28 cellular contexts compared by ENCODE assay signal in the genomic region with DNA sequence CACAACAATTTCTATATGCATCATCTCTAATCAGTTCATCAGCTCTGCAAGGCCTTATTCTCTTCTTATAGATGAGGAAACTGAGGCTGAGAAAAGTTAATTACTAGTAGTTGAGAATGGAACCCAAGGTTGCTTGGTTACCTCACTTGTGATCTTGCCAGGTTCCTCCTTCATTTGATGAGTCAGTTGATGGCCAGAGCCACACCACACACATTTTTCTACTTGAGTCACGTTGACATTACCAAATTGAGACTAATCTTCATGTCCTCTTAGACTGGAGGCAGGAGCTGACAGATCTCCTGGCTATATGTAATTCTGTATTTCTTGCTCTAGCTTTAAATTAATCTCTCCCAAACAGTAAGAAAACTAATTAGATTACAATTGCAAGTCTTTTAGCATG.
A peak's percentile ranks its signal among the peaks of the same experiment; 100 is the strongest.
DNase-seq lines count a peak whose midpoint lies in the region; TF ChIP-seq lines count a peak whose summit lies in the region.
"Had no signal": no experiment of that assay in that cellular context is flagged by ENCODE, and none has a peak within 500 bp of the region (broad histone marks: within the 10 kb centered on the region; RNA-seq: fewer than 3 reads in every experiment).

No MANE protein-coding gene starts in this region.

- no peaks in the 10 kb centered on the region for H3K36me3 ChIP-seq in breast epithelium
- H3K36me3 ChIP-seq: BE2C, tibial artery had no signal

- TF ChIP-seq CTCF in MCF 10A (IDR thresholded peaks at IDR 0.05; ENCODE audit: unreplicated experiment) (no peak), breast epithelium (IDR thresholded peaks at IDR 0.05) (no peak), fibroblast of pulmonary artery (IDR thresholded peaks at IDR 0.05; ENCODE audit: low read length, missing control alignments) (no peak), GM20000 (IDR thresholded peaks at IDR 0.05; ENCODE audit: extremely low read depth, missing control alignments) (no peak)

- H3K9me3 ChIP-seq in breast epithelium, result no peaks in the 10 kb centered on the region
- H3K9me3 ChIP-seq: BE2C, tibial artery had no signal

- no TSS peak for BruUV-seq in MCF 10A (replicated peaks; lab: Mats Ljungman, UMichigan)

- H3K27me3 Mint-ChIP-seq in MCF 10A (ENCODE audit: insufficient read depth, unreplicated experiment), result no peaks in the 10 kb centered on the region
- H3K27me3 Mint-ChIP-seq: activated CD4-positive, alpha-beta memory T cell treated with anti-CD3 and anti-CD28 coated beads, Interleukin-2, amount 10 ng/mL, durations not matched to agents 7 days and 5 days; naive B cell had no signal

- TF ChIP-seq POLR2A in breast epithelium (IDR thresholded peaks at IDR 0.05), result no peak

- H3K4me3 ChIP-seq in breast epithelium (no peak overlapping the region), fibroblast of pulmonary artery (replicated peaks; ENCODE audit: low read depth, low read length) (no peak overlapping the region)
- H3K4me3 ChIP-seq: tibial artery had no signal

- intact Hi-C loops in MCF 10A (cut with micrococcal nuclease), result no loop called here
- intact Hi-C loops in breast epithelium (cut with DNase I; ENCODE audit: low total_unique reads), result no loop called here

- CTCF ChIA-PET in MCF 10A (lab: Yijun Ruan, JAX), result interaction anchor here (1.3 kb wide), 1 partner anchor 542 kb away, joined by 4 read pairs; no protein-coding TSS in a partner anchor

- H3K27ac ChIP-seq in breast epithelium, result no peak overlapping the region
- H3K27ac ChIP-seq: 22Rv1, tibial artery had no signal

- DNase-seq in MCF 10A (ENCODE audit: unreplicated experiment) (peak; percentile 65), breast epithelium (ENCODE audit: low spot score in 2 of 2) (no peak), amniotic epithelial cell (ENCODE audit: low read depth) (peak; percentile 49), fibroblast of pulmonary artery (ENCODE audit: low read depth) (peak; percentile 33), GM20000 (ENCODE audit: low spot score) (no peak), SHP77 (lab: John Stamatoyannopoulos, UW) (no peak)
- DNase-seq in central memory CD4-positive, alpha-beta T cell, result no peak
- DNase-seq in stimulated activated CD4-positive, alpha-beta T cell treated with anti-CD3 and anti-CD28 coated beads, Interleukin-2, amount 100 ng/mL, for 48 hours, result no peak
- DNase-seq: activated CD4-positive, alpha-beta memory T cell treated with anti-CD3 and anti-CD28 coated beads, Interleukin-2, amount 10 ng/mL, durations not matched to agents 7 days and 5 days; activated CD4-positive, CD25-positive, alpha-beta regulatory T cell; activated naive CD4-positive, alpha-beta T cell treated with Interleukin-2 at 50 U/mL for 16 hours; amygdala; BE2C; cerebellar nuclear complex; COR-L47; glutamatergic neuron; left colon; mesendoderm; naive B cell; NCI-H1417; NCI-H526 treated with DMSO at 0.1 percent for 48 hours; nucleus accumbens; small intestine; stimulated activated CD4-positive, alpha-beta T cell treated with anti-CD3 and anti-CD28 coated beads, Interleukin-4, amount 100 ng/mL, for 24 hours; stimulated activated naive CD8-positive, alpha-beta T cell treated with anti-CD3 and anti-CD28 coated beads, Interleukin-15, Interleukin-2, amounts not matched to agents 100 U/mL and 50 U/mL, for 24 hours; T-helper 9 cell; tibial artery had no signal

- peaks cover 14% of the 10 kb centered on the region for H3K4me1 Mint-ChIP-seq in MCF 10A (ENCODE audit: insufficient read depth, unreplicated experiment)
- H3K4me1 Mint-ChIP-seq: activated CD4-positive, alpha-beta memory T cell treated with anti-CD3 and anti-CD28 coated beads, Interleukin-2, amount 10 ng/mL, durations not matched to agents 7 days and 5 days; naive B cell had no signal

- peaks cover 6% of the 10 kb centered on the region for H3K36me3 Mint-ChIP-seq in MCF 10A (ENCODE audit: insufficient read depth, unreplicated experiment)
- H3K36me3 Mint-ChIP-seq: naive B cell had no signal

- H3K27ac Mint-ChIP-seq in MCF 10A (ENCODE audit: low read depth, unreplicated experiment), result no peak overlapping the region
- H3K27ac Mint-ChIP-seq: activated CD4-positive, alpha-beta memory T cell treated with anti-CD3 and anti-CD28 coated beads, Interleukin-2, amount 10 ng/mL, durations not matched to agents 7 days and 5 days; naive B cell had no signal

- no peak overlapping the region for H3K4me3 Mint-ChIP-seq in MCF 10A (ENCODE audit: unreplicated experiment)
- H3K4me3 Mint-ChIP-seq: activated CD4-positive, alpha-beta memory T cell treated with anti-CD3 and anti-CD28 coated beads, Interleukin-2, amount 10 ng/mL, durations not matched to agents 7 days and 5 days; naive B cell had no signal

- POLR2A ChIA-PET in MCF 10A (lab: Yijun Ruan, JAX), result interaction anchor here (0.9 to 1.3 kb wide), 2 partner anchors 19 to 328 kb away, joined by 3 to 4 read pairs; no protein-coding TSS in a partner anchor

- H3K9me3 Mint-ChIP-seq in MCF 10A (ENCODE audit: unreplicated experiment), result peaks cover 11% of the 10 kb centered on the region
- H3K9me3 Mint-ChIP-seq: activated CD4-positive, alpha-beta memory T cell treated with anti-CD3 and anti-CD28 coated beads, Interleukin-2, amount 10 ng/mL, durations not matched to agents 7 days and 5 days had no signal

- no peaks in the 10 kb centered on the region for H3K27me3 ChIP-seq in breast epithelium
- H3K27me3 ChIP-seq: BE2C, tibial artery had no signal

- H3K4me1 ChIP-seq in breast epithelium, result no peaks in the 10 kb centered on the region
- H3K4me1 ChIP-seq: BE2C, tibial artery had no signal

Comparison
In these comparisons a context has a peak if more than half of its experiments do, and no peak if none do; other contexts are left out.
1. DNase-seq: peak in MCF 10A (single experiment), amniotic epithelial cell (single experiment) and fibroblast of pulmonary artery (single experiment); none in breast epithelium (0 of 2), GM20000 (single experiment), central memory CD4-positive, alpha-beta T cell (single experiment), SHP77 (0 of 2) and stimulated activated CD4-positive, alpha-beta T cell treated with anti-CD3 and anti-CD28 coated beads, Interleukin-2, amount 100 ng/mL, for 48 hours (0 of 2).